ENCODE assay signal across 1 cellular context in genomic region chr1:3822421-3822820, GRCh38.
TF ChIP-seq lines count a peak whose summit lies in the region.

No MANE protein-coding gene starts in this region.

TF ChIP-seq in K562, 482 proteins besides CTCF, POLR2A, EP300 and RAD21 (continues in another document):
- TF ChIP-seq HNRNPL (IDR thresholded peaks at IDR 0.05; ENCODE audit: low read depth, low read length) (no peak), ZNF184 (CRISPR knock-in tag; IDR thresholded peaks at IDR 0.05) (no peak), NFE2 (IDR thresholded peaks at IDR 0.05; ENCODE audit: low read depth) (peak; percentile 86), GATAD2A (IDR thresholded peaks at IDR 0.05) (no peak), C11orf30 (IDR thresholded peaks at IDR 0.05; ENCODE audit: low read depth) (peak; percentile 73), MGA (IDR thresholded peaks at IDR 0.05) (peak; percentile 68), POLR2AphosphoS5 (IDR thresholded peaks at IDR 0.05; ENCODE audit: control insufficient read depth, insufficient read depth, low read depth, low read length) (no peak), XRCC5 (IDR thresholded peaks at IDR 0.05; ENCODE audit: low read depth, low read length) (no peak), MAX (CRISPR knock-in tag; IDR thresholded peaks at IDR 0.05) (peak; percentile 84), MAFF (IDR thresholded peaks at IDR 0.05; ENCODE audit: low read length) (peak; percentile 21; the same call in 1 of the 2 replicates), BHLHE40 (IDR thresholded peaks at IDR 0.05; ENCODE audit: low read length) (peak; percentile 63), L3MBTL2 (IDR thresholded peaks at IDR 0.05) (peak; percentile 74), ZNF785 (CRISPR knock-in tag; IDR thresholded peaks at IDR 0.05) (no peak), MXI1 (IDR thresholded peaks at IDR 0.05; ENCODE audit: low read depth, low read length) (0 out of 2 replicates have a peak, but pooled peaks have one; percentile 47), ZNF316 (IDR thresholded peaks at IDR 0.05) (peak; percentile 60), TBL1XR1 (IDR thresholded peaks at IDR 0.05; ENCODE audit: low read length in 2 of 2) (no peak), HDAC1 (IDR thresholded peaks at IDR 0.05) (peak in 1 of 2 experiments; percentile 63; a peak in 2 of 4 replicates), EGR1 (conservative IDR thresholded peaks at IDR 0.05) (peak; percentile 38; the same call in 1 of the 2 replicates), PHF21A (IDR thresholded peaks at IDR 0.05; ENCODE audit: borderline replicate concordance, low read depth) (no peak), MCM5 (IDR thresholded peaks at IDR 0.05; ENCODE audit: low read depth) (no peak), ZNF143 (CRISPR knock-in tag; IDR thresholded peaks at IDR 0.05) (no peak), TFAM (CRISPR knock-in tag; conservative IDR thresholded peaks at IDR 0.05) (no peak), ILF3 (IDR thresholded peaks at IDR 0.05; ENCODE audit: borderline replicate concordance) (no peak), ZKSCAN1 (IDR thresholded peaks at IDR 0.05; ENCODE audit: low read depth, low read length) (0 out of 2 replicates have a peak, but pooled peaks have one; percentile 31), MAFK (IDR thresholded peaks at IDR 0.05; ENCODE audit: low read length) (peak; percentile 44; the same call in 1 of the 2 replicates), DPF2 (IDR thresholded peaks at IDR 0.05) (0 out of 2 replicates have a peak, but pooled peaks have one; percentile 18), MAFG (tag; conservative IDR thresholded peaks at IDR 0.05) (peak; percentile 48), ESRRA (IDR thresholded peaks at IDR 0.05; ENCODE audit: borderline replicate concordance, low read depth) (no peak), E2F6 (IDR thresholded peaks at IDR 0.05; ENCODE audit: borderline replicate concordance in 1 of 2, extremely low read depth in 1 of 2, insufficient read depth in 1 of 2, insufficient read length in 1 of 2, low read depth in 1 of 2, low read length in 1 of 2, poor library complexity in 1 of 2, severe bottlenecking in 1 of 2) (peak; percentile 61 to 67), KLF13 (tag; IDR thresholded peaks at IDR 0.05; ENCODE audit: borderline replicate concordance, low read depth) (peak; percentile 65; the same call in 1 of the 2 replicates), CBFA2T3 (IDR thresholded peaks at IDR 0.05) (peak; percentile 23; the same call in 1 of the 2 replicates)
- TF ChIP-seq, protein P1, sequence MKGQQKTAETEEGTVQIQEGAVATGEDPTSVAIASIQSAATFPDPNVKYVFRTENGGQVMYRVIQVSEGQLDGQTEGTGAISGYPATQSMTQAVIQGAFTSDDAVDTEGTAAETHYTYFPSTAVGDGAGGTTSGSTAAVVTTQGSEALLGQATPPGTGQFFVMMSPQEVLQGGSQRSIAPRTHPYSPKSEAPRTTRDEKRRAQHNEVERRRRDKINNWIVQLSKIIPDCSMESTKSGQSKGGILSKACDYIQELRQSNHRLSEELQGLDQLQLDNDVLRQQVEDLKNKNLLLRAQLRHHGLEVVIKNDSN (CRISPR knock-in tag; IDR thresholded peaks at IDR 0.05): peak; percentile 70
- TF ChIP-seq, protein P2, sequence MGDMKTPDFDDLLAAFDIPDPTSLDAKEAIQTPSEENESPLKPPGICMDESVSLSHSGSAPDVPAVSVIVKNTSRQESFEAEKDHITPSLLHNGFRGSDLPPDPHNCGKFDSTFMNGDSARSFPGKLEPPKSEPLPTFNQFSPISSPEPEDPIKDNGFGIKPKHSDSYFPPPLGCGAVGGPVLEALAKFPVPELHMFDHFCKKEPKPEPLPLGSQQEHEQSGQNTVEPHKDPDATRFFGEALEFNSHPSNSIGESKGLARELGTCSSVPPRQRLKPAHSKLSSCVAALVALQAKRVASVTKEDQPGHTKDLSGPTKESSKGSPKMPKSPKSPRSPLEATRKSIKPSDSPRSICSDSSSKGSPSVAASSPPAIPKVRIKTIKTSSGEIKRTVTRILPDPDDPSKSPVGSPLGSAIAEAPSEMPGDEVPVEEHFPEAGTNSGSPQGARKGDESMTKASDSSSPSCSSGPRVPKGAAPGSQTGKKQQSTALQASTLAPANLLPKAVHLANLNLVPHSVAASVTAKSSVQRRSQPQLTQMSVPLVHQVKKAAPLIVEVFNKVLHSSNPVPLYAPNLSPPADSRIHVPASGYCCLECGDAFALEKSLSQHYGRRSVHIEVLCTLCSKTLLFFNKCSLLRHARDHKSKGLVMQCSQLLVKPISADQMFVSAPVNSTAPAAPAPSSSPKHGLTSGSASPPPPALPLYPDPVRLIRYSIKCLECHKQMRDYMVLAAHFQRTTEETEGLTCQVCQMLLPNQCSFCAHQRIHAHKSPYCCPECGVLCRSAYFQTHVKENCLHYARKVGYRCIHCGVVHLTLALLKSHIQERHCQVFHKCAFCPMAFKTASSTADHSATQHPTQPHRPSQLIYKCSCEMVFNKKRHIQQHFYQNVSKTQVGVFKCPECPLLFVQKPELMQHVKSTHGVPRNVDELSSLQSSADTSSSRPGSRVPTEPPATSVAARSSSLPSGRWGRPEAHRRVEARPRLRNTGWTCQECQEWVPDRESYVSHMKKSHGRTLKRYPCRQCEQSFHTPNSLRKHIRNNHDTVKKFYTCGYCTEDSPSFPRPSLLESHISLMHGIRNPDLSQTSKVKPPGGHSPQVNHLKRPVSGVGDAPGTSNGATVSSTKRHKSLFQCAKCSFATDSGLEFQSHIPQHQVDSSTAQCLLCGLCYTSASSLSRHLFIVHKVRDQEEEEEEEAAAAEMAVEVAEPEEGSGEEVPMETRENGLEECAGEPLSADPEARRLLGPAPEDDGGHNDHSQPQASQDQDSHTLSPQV (IDR thresholded peaks at IDR 0.05): peak; percentile 81
- TF ChIP-seq, protein P3, sequence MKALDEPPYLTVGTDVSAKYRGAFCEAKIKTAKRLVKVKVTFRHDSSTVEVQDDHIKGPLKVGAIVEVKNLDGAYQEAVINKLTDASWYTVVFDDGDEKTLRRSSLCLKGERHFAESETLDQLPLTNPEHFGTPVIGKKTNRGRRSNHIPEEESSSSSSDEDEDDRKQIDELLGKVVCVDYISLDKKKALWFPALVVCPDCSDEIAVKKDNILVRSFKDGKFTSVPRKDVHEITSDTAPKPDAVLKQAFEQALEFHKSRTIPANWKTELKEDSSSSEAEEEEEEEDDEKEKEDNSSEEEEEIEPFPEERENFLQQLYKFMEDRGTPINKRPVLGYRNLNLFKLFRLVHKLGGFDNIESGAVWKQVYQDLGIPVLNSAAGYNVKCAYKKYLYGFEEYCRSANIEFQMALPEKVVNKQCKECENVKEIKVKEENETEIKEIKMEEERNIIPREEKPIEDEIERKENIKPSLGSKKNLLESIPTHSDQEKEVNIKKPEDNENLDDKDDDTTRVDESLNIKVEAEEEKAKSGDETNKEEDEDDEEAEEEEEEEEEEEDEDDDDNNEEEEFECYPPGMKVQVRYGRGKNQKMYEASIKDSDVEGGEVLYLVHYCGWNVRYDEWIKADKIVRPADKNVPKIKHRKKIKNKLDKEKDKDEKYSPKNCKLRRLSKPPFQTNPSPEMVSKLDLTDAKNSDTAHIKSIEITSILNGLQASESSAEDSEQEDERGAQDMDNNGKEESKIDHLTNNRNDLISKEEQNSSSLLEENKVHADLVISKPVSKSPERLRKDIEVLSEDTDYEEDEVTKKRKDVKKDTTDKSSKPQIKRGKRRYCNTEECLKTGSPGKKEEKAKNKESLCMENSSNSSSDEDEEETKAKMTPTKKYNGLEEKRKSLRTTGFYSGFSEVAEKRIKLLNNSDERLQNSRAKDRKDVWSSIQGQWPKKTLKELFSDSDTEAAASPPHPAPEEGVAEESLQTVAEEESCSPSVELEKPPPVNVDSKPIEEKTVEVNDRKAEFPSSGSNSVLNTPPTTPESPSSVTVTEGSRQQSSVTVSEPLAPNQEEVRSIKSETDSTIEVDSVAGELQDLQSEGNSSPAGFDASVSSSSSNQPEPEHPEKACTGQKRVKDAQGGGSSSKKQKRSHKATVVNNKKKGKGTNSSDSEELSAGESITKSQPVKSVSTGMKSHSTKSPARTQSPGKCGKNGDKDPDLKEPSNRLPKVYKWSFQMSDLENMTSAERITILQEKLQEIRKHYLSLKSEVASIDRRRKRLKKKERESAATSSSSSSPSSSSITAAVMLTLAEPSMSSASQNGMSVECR (CRISPR knock-in tag; IDR thresholded peaks at IDR 0.05): 0 out of 2 replicates have a peak, but pooled peaks have one; percentile 39
- TF ChIP-seq, protein P4, sequence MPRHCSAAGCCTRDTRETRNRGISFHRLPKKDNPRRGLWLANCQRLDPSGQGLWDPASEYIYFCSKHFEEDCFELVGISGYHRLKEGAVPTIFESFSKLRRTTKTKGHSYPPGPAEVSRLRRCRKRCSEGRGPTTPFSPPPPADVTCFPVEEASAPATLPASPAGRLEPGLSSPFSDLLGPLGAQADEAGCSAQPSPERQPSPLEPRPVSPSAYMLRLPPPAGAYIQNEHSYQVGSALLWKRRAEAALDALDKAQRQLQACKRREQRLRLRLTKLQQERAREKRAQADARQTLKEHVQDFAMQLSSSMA (CRISPR knock-in tag; IDR thresholded peaks at IDR 0.05): no peak
